In the genomic region with DNA sequence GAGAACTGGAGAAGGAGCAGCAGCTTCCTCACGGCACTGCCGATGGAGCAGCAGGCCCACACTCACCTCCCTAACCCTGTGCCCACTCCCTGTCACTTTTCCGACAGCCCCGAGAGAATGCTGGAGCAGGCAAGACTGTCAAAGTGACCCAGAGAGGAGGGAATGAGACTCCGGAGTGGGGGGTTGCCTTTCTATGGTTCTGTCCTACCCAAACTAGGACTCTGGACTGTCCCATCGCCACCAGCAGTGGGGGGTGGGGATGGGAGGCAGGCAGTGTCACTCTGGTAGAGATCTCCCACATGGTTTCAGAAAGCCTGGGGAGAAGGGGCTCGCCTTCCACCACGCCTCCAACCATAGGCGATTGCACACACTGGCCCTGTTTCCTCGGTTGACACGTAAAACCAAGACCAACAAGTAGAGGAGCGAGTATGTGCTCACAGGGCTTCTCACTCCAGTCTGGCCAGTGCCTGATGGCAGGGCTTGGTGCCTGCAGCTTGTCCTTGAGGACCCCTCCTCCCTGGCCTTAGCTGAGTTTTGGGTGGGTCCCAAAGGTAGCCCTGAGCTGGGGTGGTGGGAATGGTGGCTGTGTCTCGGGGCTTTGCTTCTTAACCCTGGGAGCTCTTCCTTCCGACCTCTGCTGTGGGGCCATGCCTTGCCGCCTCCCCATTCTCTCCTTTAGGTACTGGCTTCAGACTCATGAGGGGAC, we compare ENCODE assay signal across 16 cellular contexts.
A peak's percentile ranks its signal among the peaks of the same experiment; 100 is the strongest.
DNase-seq lines count a peak whose midpoint lies in the region; ATAC-seq, FAIRE-seq and TF ChIP-seq lines count a peak whose summit lies in the region.
"Had no signal": no experiment of that assay in that cellular context is flagged by ENCODE, and none has a peak within 500 bp of the region (broad histone marks: within the 10 kb centered on the region; RNA-seq: fewer than 3 reads in every experiment).

No MANE protein-coding gene starts in this region.

- DNase-seq in activated T-cell treated with anti-CD3 and anti-CD28 coated beads, Interleukin-2, amount 50 U/mL, for 24 hours, result peak; percentile 14
- DNase-seq in activated T-cell treated with anti-CD3 and anti-CD28 coated beads, Interleukin-2, amount 50 U/mL, for 72 hours, result no peak
- no peak for DNase-seq in neuronal stem cell (ENCODE audit: low spot score)
- peak; percentile 5 for DNase-seq in stimulated activated CD8-positive, alpha-beta memory T cell treated with anti-CD3 and anti-CD28 coated beads, Interleukin-4, amount 100 ng/mL, for 48 hours
- no peak for DNase-seq in GM12892 (ENCODE audit: insufficient read length)
- DNase-seq in activated CD4-positive, CD25-positive, alpha-beta regulatory T cell (lab: John Stamatoyannopoulos, UW), result no peak
- DNase-seq: 8988T; AML-193; CD4-positive, CD25-positive, alpha-beta regulatory T cell; DMS53; GF-D8 had no signal

- no peak overlapping the region for H2BK15ac ChIP-seq in neuronal stem cell (ENCODE audit: low read length)

- no peaks in the 10 kb centered on the region for H3K4me1 Mint-ChIP-seq in activated T-cell treated with anti-CD3 and anti-CD28 coated beads, Interleukin-2, amount 50 U/mL, for 24 hours (ENCODE audit: low read depth)
- no peaks in the 10 kb centered on the region for H3K4me1 Mint-ChIP-seq in activated T-cell treated with anti-CD3 and anti-CD28 coated beads, Interleukin-2, amount 50 U/mL, for 72 hours (ENCODE audit: low read depth)
- H3K4me1 Mint-ChIP-seq: CD4-positive, CD25-positive, alpha-beta regulatory T cell had no signal

- H3K4me2 ChIP-seq in neuronal stem cell (ENCODE audit: insufficient read depth, low read length, poor library complexity, severe bottlenecking), result no peak overlapping the region
- H3K4me2 ChIP-seq: BLaER1 had no signal

- H2BK12ac ChIP-seq in neuronal stem cell (ENCODE audit: low read length), result no peak overlapping the region

- H3K36me3 ChIP-seq in neuronal stem cell (replicated peaks in 1 of 2; ENCODE audit: control insufficient read depth in 2 of 2, insufficient read depth in 2 of 2, low read length in 2 of 2), result no peaks in the 10 kb centered on the region
- H3K36me3 ChIP-seq: BLaER1 had no signal

- no peak overlapping the region for H3K4me3 Mint-ChIP-seq in activated T-cell treated with anti-CD3 and anti-CD28 coated beads, Interleukin-2, amount 50 U/mL, for 24 hours
- no peak overlapping the region for H3K4me3 Mint-ChIP-seq in activated T-cell treated with anti-CD3 and anti-CD28 coated beads, Interleukin-2, amount 50 U/mL, for 72 hours
- H3K4me3 Mint-ChIP-seq: CD4-positive, CD25-positive, alpha-beta regulatory T cell had no signal

- no peak overlapping the region for H3K14ac ChIP-seq in neuronal stem cell (ENCODE audit: low read length)

- no peak overlapping the region for H3K4ac ChIP-seq in neuronal stem cell (ENCODE audit: low read length)

- H3K27me3 Mint-ChIP-seq in activated T-cell treated with anti-CD3 and anti-CD28 coated beads, Interleukin-2, amount 50 U/mL, for 24 hours, result no peaks in the 10 kb centered on the region
- H3K27me3 Mint-ChIP-seq in activated T-cell treated with anti-CD3 and anti-CD28 coated beads, Interleukin-2, amount 50 U/mL, for 72 hours (ENCODE audit: low read depth), result no peaks in the 10 kb centered on the region

- TF ChIP-seq POLR2A in GM12892 (IDR thresholded peaks at IDR 0.05; ENCODE audit: low read depth, low read length), result no peak

- no peak overlapping the region for H3K27ac Mint-ChIP-seq in activated T-cell treated with anti-CD3 and anti-CD28 coated beads, Interleukin-2, amount 50 U/mL, for 24 hours
- no peak overlapping the region for H3K27ac Mint-ChIP-seq in activated T-cell treated with anti-CD3 and anti-CD28 coated beads, Interleukin-2, amount 50 U/mL, for 72 hours

- H4K91ac ChIP-seq in neuronal stem cell (ENCODE audit: low read depth, low read length, poor library complexity), result no peak overlapping the region

- H3K27me3 ChIP-seq in neuronal stem cell (ENCODE audit: control insufficient read depth in 3 of 3, insufficient read depth in 3 of 3, low read depth in 1 of 3, low read length in 3 of 3), result no peaks in the 10 kb centered on the region
- H3K27me3 ChIP-seq: BLaER1 had no signal

- H2AK5ac ChIP-seq in neuronal stem cell (ENCODE audit: low read depth, low read length), result peak overlapping the region; percentile 59

- H3K9me3 Mint-ChIP-seq in activated T-cell treated with anti-CD3 and anti-CD28 coated beads, Interleukin-2, amount 50 U/mL, for 24 hours, result no peaks in the 10 kb centered on the region
- no peaks in the 10 kb centered on the region for H3K9me3 Mint-ChIP-seq in activated T-cell treated with anti-CD3 and anti-CD28 coated beads, Interleukin-2, amount 50 U/mL, for 72 hours

- H3K79me1 ChIP-seq in neuronal stem cell (ENCODE audit: low read depth, low read length), result no peaks in the 10 kb centered on the region

- H3K4me1 ChIP-seq in neuronal stem cell (ENCODE audit: control insufficient read depth in 2 of 2, insufficient read depth in 1 of 2, low read depth in 1 of 2, low read length in 2 of 2), result no peaks in the 10 kb centered on the region

- no peaks in the 10 kb centered on the region for H3K36me3 Mint-ChIP-seq in activated T-cell treated with anti-CD3 and anti-CD28 coated beads, Interleukin-2, amount 50 U/mL, for 24 hours (ENCODE audit: low read depth)
- H3K36me3 Mint-ChIP-seq in activated T-cell treated with anti-CD3 and anti-CD28 coated beads, Interleukin-2, amount 50 U/mL, for 72 hours (ENCODE audit: insufficient read depth in 2 of 2), result no peaks in the 10 kb centered on the region
- H3K36me3 Mint-ChIP-seq: CD4-positive, CD25-positive, alpha-beta regulatory T cell had no signal

- H2BK5ac ChIP-seq in neuronal stem cell (ENCODE audit: low read length), result no peak overlapping the region

- H3K23ac ChIP-seq in neuronal stem cell (ENCODE audit: low read depth, low read length, poor library complexity), result no peak overlapping the region

- peak overlapping the region; percentile 31 for H3K9ac ChIP-seq in neuronal stem cell (ENCODE audit: low read depth, low read length, poor library complexity)
- H3K9ac ChIP-seq: BLaER1, GM23248 had no signal

- H3K18ac ChIP-seq in neuronal stem cell (ENCODE audit: low read length), result no peak overlapping the region

- FAIRE-seq in GM12892 (lab: Jason Lieb, UNC), result no peak
- FAIRE-seq: H54 had no signal

- no CpG with 5 or more reads among the region's 15 CpGs for WGBS in neuronal stem cell (ENCODE audit: extremely low coverage in 2 of 2, insufficient read length in 2 of 2, insufficient replicate concordance in 1 of 2), 2 donors

- H4K8ac ChIP-seq in neuronal stem cell (ENCODE audit: low read depth, low read length), result no peak overlapping the region

- no peak overlapping the region for H2BK120ac ChIP-seq in neuronal stem cell (ENCODE audit: low read depth, low read length)

- H2AFZ ChIP-seq in neuronal stem cell (ENCODE audit: low read length), result no peak overlapping the region
- H2AFZ ChIP-seq: GM23248 had no signal

- H3K27ac ChIP-seq in neuronal stem cell (replicated peaks; ENCODE audit: low read length), result no peak overlapping the region
- H3K27ac ChIP-seq: BLaER1, GM23248 had no signal

- H3K4me3 ChIP-seq in neuronal stem cell (ENCODE audit: low read length in 2 of 2), result no peak overlapping the region
- H3K4me3 ChIP-seq: BLaER1, GM23248 had no signal

- no peaks in the 10 kb centered on the region for H3K9me3 ChIP-seq in neuronal stem cell (replicated peaks in 1 of 2; ENCODE audit: control insufficient read depth in 2 of 2, insufficient read depth in 1 of 2, low read depth in 1 of 2, low read length in 2 of 2)
- H3K9me3 ChIP-seq: BLaER1 had no signal

- no peak for ATAC-seq in activated T-cell treated with anti-CD3 and anti-CD28 coated beads, Interleukin-2, amount 50 U/mL, for 72 hours (replicated peaks in 1 of 2)
- no peak for ATAC-seq in HG02938 (IDR thresholded peaks at IDR 0.05; ENCODE audit: unreplicated experiment)
- ATAC-seq: HCT116 had no signal

Comparison
In these comparisons a context has a peak if more than half of its experiments do, and no peak if none do; other contexts are left out.
1. DNase-seq: peak in activated T-cell treated with anti-CD3 and anti-CD28 coated beads, Interleukin-2, amount 50 U/mL, for 24 hours (single experiment) and stimulated activated CD8-positive, alpha-beta memory T cell treated with anti-CD3 and anti-CD28 coated beads, Interleukin-4, amount 100 ng/mL, for 48 hours (single experiment); none in activated T-cell treated with anti-CD3 and anti-CD28 coated beads, Interleukin-2, amount 50 U/mL, for 72 hours (0 of 2), neuronal stem cell (single experiment), GM12892 (single experiment) and activated CD4-positive, CD25-positive, alpha-beta regulatory T cell (0 of 4).